Comparison of ENCODE assay signal across 8 cellular contexts in the genomic region with DNA sequence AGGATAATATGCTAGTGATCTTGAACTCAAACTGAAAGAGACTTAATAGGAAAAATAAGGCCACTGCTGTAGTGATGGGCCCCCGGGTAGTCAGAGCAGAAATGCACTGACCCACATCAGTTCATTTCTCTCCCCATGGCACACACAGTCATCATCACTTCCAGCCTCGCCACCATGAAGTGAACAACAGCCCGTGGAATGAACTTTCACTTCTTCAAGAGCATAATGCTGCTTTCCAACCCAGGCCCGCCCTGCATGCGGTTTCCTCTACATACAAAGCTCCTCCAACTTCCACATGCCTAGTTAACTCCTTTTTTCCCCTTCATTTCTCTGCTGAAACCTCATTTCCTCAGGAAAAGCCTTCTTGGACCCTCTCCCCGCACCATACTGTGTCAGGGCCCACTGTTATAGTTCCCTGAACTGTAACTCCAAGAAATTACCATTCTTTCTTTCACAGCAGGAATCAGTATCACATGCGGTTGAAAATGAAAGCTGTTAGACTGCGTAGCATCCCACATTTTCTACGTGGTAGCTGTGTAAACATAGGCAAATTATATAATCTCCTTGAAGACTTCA.
DNase-seq lines count a peak whose midpoint lies in the region; TF ChIP-seq lines count a peak whose summit lies in the region.

No MANE protein-coding gene starts in this region.

- peak; percentile 78 for DNase-seq in GM12865 (ENCODE audit: low read depth)
- peak; percentile 31 for DNase-seq in HFF-Myc (ENCODE audit: extremely low read depth, low read depth)
- peak; percentile 23 for DNase-seq in NB4 (ENCODE audit: low read depth)
- DNase-seq in activated T-helper 2 cell treated with anti-CD3 and anti-CD28 coated beads, Interferon-gamma antibody, Interleukin-2, Interleukin-4, amounts not matched to agents 10 μg/mL and 5 μg/mL and 100 μg/mL, durations not matched to agents 14 hours and 24 hours and 36 hours (ENCODE audit: low spot score) = peak; percentile 23
- peak; percentile 78 for DNase-seq in right atrium auricular region (ENCODE audit: low spot score)
- DNase-seq in stimulated activated CD4-positive, alpha-beta T cell treated with anti-CD3 and anti-CD28 coated beads, Interleukin-1b, Interleukin-23, amount 100 ng/mL, for 4 hours (ENCODE audit: low read depth in 2 of 2) = peak; percentile 4 to 5
- DNase-seq in NCI-H1092 (lab: John Stamatoyannopoulos, UW) = no peak
- DNase-seq in NCI-H526 treated with DMSO at 0.1 percent for 48 hours (lab: John Stamatoyannopoulos, UW) = no peak

- H3K27me3 ChIP-seq in right atrium auricular region = no peaks in the 10 kb centered on the region

- H3K27ac Mint-ChIP-seq in activated T-helper 2 cell treated with anti-CD3 and anti-CD28 coated beads, Interferon-gamma antibody, Interleukin-2, Interleukin-4, amounts not matched to agents 10 μg/mL and 5 μg/mL and 100 μg/mL, durations not matched to agents 14 hours and 24 hours and 36 hours = no peak overlapping the region

- H3K4me3 ChIP-seq in GM12865 (ENCODE audit: low read depth, low read length) = peak overlapping the region; percentile 52
- peak overlapping the region; percentile 6; the same call in 1 of the 2 replicates for H3K4me3 ChIP-seq in HFF-Myc (replicated peaks; ENCODE audit: low read depth, low read length)
- H3K4me3 ChIP-seq in NB4 (ENCODE audit: low read depth, low read length) = peak overlapping the region; percentile 34
- peak overlapping the region in 1 of 2 donors; percentile 38 for H3K4me3 ChIP-seq in right atrium auricular region

- peaks cover 0 to 13% of the 10 kb centered on the region in 2 donors for H3K4me1 ChIP-seq in right atrium auricular region

- H3K36me3 Mint-ChIP-seq in activated T-helper 2 cell treated with anti-CD3 and anti-CD28 coated beads, Interferon-gamma antibody, Interleukin-2, Interleukin-4, amounts not matched to agents 10 μg/mL and 5 μg/mL and 100 μg/mL, durations not matched to agents 14 hours and 24 hours and 36 hours (ENCODE audit: low read depth) = no peaks in the 10 kb centered on the region

- peak overlapping the region; percentile 81 to 88 for H3K27ac ChIP-seq in right atrium auricular region

- no peak overlapping the region for H3K4me3 Mint-ChIP-seq in activated T-helper 2 cell treated with anti-CD3 and anti-CD28 coated beads, Interferon-gamma antibody, Interleukin-2, Interleukin-4, amounts not matched to agents 10 μg/mL and 5 μg/mL and 100 μg/mL, durations not matched to agents 14 hours and 24 hours and 36 hours (ENCODE audit: low read depth)

- H3K4me1 Mint-ChIP-seq in activated T-helper 2 cell treated with anti-CD3 and anti-CD28 coated beads, Interferon-gamma antibody, Interleukin-2, Interleukin-4, amounts not matched to agents 10 μg/mL and 5 μg/mL and 100 μg/mL, durations not matched to agents 14 hours and 24 hours and 36 hours (ENCODE audit: low read depth) = no peaks in the 10 kb centered on the region

- intact Hi-C loops in activated T-helper 2 cell treated with anti-CD3 and anti-CD28 coated beads, Interferon-gamma antibody, Interleukin-2, Interleukin-4, amounts not matched to agents 10 μg/mL and 5 μg/mL and 100 μg/mL, durations not matched to agents 14 hours and 24 hours and 36 hours (cut with micrococcal nuclease) = loop anchor here (5.0 to 10.0 kb wide), 2 partner anchors 52 to 155 kb away; no protein-coding TSS in a partner anchor

- H3K9me3 ChIP-seq in right atrium auricular region = no peaks in the 10 kb centered on the region

- peaks cover 29% of the 10 kb centered on the region for H3K27me3 Mint-ChIP-seq in activated T-helper 2 cell treated with anti-CD3 and anti-CD28 coated beads, Interferon-gamma antibody, Interleukin-2, Interleukin-4, amounts not matched to agents 10 μg/mL and 5 μg/mL and 100 μg/mL, durations not matched to agents 14 hours and 24 hours and 36 hours (ENCODE audit: low read depth)

- H3K36me3 ChIP-seq in right atrium auricular region = no peaks in the 10 kb centered on the region

- H3K9me3 Mint-ChIP-seq in activated T-helper 2 cell treated with anti-CD3 and anti-CD28 coated beads, Interferon-gamma antibody, Interleukin-2, Interleukin-4, amounts not matched to agents 10 μg/mL and 5 μg/mL and 100 μg/mL, durations not matched to agents 14 hours and 24 hours and 36 hours = no peaks in the 10 kb centered on the region

- TF ChIP-seq CTCF in GM12865 (IDR thresholded peaks at IDR 0.05; ENCODE audit: insufficient read depth, low read depth, low read length, missing control alignments) = no peak
- TF ChIP-seq CTCF in HFF-Myc (IDR thresholded peaks at IDR 0.05; ENCODE audit: low read depth, low read length, missing control alignments) = no peak
- no peak for TF ChIP-seq CTCF in NB4 (IDR thresholded peaks at IDR 0.05; ENCODE audit: low read depth, low read length)
- no peak for TF ChIP-seq CTCF in right atrium auricular region (IDR thresholded peaks at IDR 0.05)

- no peak for TF ChIP-seq POLR2A in NB4 (IDR thresholded peaks at IDR 0.05; ENCODE audit: extremely low read depth, insufficient read length)

Comparison
In these comparisons a context has a peak if more than half of its experiments do, and no peak if none do; other contexts are left out.
1. DNase-seq: peak in GM12865 (single experiment), HFF-Myc (single experiment), NB4 (single experiment), activated T-helper 2 cell treated with anti-CD3 and anti-CD28 coated beads, Interferon-gamma antibody, Interleukin-2, Interleukin-4, amounts not matched to agents 10 μg/mL and 5 μg/mL and 100 μg/mL, durations not matched to agents 14 hours and 24 hours and 36 hours (single experiment), right atrium auricular region (single experiment) and stimulated activated CD4-positive, alpha-beta T cell treated with anti-CD3 and anti-CD28 coated beads, Interleukin-1b, Interleukin-23, amount 100 ng/mL, for 4 hours (2 of 2); none in NCI-H1092 (single experiment) and NCI-H526 treated with DMSO at 0.1 percent for 48 hours (single experiment).